Comparison of ENCODE assay signal across 8 cellular contexts in genomic region chr12:44000309-44000952, GRCh38.
DNase-seq lines count a peak whose midpoint lies in the region; ATAC-seq and TF ChIP-seq lines count a peak whose summit lies in the region.

No MANE protein-coding gene starts in this region.

- no peaks in the 10 kb centered on the region for H3K79me1 ChIP-seq in trophoblast cell (ENCODE audit: low read length)

- ATAC-seq in esophagus mucosa, result peak; percentile 84

- H3K27me3 ChIP-seq in SK-N-SH (ENCODE audit: insufficient read depth) (no peaks in the 10 kb centered on the region), trophoblast cell (ENCODE audit: insufficient read depth, low read length) (no peaks in the 10 kb centered on the region), vagina (no peaks in the 10 kb centered on the region)

- H3K4me2 ChIP-seq in SK-N-SH (no peak overlapping the region), trophoblast cell (ENCODE audit: low read length) (no peak overlapping the region)

- H4K20me1 ChIP-seq in SK-N-SH (ENCODE audit: insufficient read depth), result no peaks in the 10 kb centered on the region

- H3K4me1 ChIP-seq in SK-N-SH (ENCODE audit: control insufficient read depth in 1 of 2, insufficient read depth in 2 of 2, low read depth in 1 of 2, low read length in 1 of 2), result no peaks in the 10 kb centered on the region; a peak in 1 of 4 replicates
- H3K4me1 ChIP-seq in trophoblast cell (ENCODE audit: control insufficient read depth in 1 of 2, insufficient read depth in 2 of 2, low read length in 2 of 2), result no peaks in the 10 kb centered on the region
- no peaks in the 10 kb centered on the region for H3K4me1 ChIP-seq in vagina

- H2BK120ac ChIP-seq in trophoblast cell (ENCODE audit: insufficient read depth, low read length, poor library complexity), result no peak overlapping the region

- no peaks in the 10 kb centered on the region for H3F3A ChIP-seq in SK-N-SH (replicated peaks; ENCODE audit: insufficient read depth)

- H3K9ac ChIP-seq in SK-N-SH (no peak overlapping the region), trophoblast cell (ENCODE audit: low read length) (no peak overlapping the region)

- H4K91ac ChIP-seq in trophoblast cell (ENCODE audit: low read depth, low read length), result no peak overlapping the region

- CTCF ChIA-PET in SK-N-SH (lab: Yijun Ruan, JAX), result interaction anchor here (0.6 to 3.0 kb wide), 10 partner anchors 10 to 950 kb away, joined by 3 to 18 read pairs (median 3); no protein-coding TSS in a partner anchor

- H4K8ac ChIP-seq in trophoblast cell (ENCODE audit: low read depth, low read length), result no peak overlapping the region

- H3K4me3 ChIP-seq in HFF-Myc (replicated peaks; ENCODE audit: low read depth, low read length) (no peak overlapping the region), SK-N-SH (ENCODE audit: low read depth in 2 of 2, low read length in 1 of 2) (no peak overlapping the region), trophoblast cell (ENCODE audit: low read depth, low read length) (no peak overlapping the region), vagina (no peak overlapping the region)

- POLR2A ChIA-PET in SK-N-SH (lab: Yijun Ruan, JAX), result no interaction called here

- peak; percentile 61 for TF ChIP-seq CTCF in AG09319 (IDR thresholded peaks at IDR 0.05; ENCODE audit: low read depth, low read length)
- peak; percentile 76 for TF ChIP-seq CTCF in GM12873 (IDR thresholded peaks at IDR 0.05; ENCODE audit: insufficient read depth, low read depth, low read length, missing control alignments)
- TF ChIP-seq CTCF in HFF-Myc (IDR thresholded peaks at IDR 0.05; ENCODE audit: low read depth, low read length, missing control alignments), result peak; percentile 84
- TF ChIP-seq CTCF in SK-N-SH (IDR thresholded peaks at IDR 0.05), result peak; percentile 59
- no peak for TF ChIP-seq CTCF in vagina (IDR thresholded peaks at IDR 0.05)

- no peak overlapping the region for H2AFZ ChIP-seq in SK-N-SH (ENCODE audit: low read depth)
- H2AFZ ChIP-seq in trophoblast cell (ENCODE audit: insufficient read depth, low read length, poor library complexity), result no peak overlapping the region

- H3K4ac ChIP-seq in trophoblast cell (ENCODE audit: low read depth, low read length), result no peak overlapping the region

- WGBS in SK-N-SH (ENCODE audit: low lambda C conversion rate), result 83% methylated on average over 5 of the region's 5 CpGs
- WGBS in trophoblast cell (ENCODE audit: extremely low coverage, insufficient coverage, insufficient read length), result no CpG with 5 or more reads among the region's 5 CpGs

- no peak for TF ChIP-seq EP300 in SK-N-SH (IDR thresholded peaks at IDR 0.05; ENCODE audit: borderline replicate concordance in 1 of 2, low read depth in 1 of 2, low read length in 1 of 2)

- H2BK5ac ChIP-seq in trophoblast cell (ENCODE audit: low read depth, low read length, poor library complexity), result no peak overlapping the region

- DNase-seq in AG09319 (ENCODE audit: extremely low read depth, low read depth) (peak; percentile 5), HFF-Myc (ENCODE audit: extremely low read depth, low read depth) (peak; percentile 46), LHCN-M2 (ENCODE audit: low read depth) (peak; percentile 65), SK-N-SH (peak; percentile 11), trophoblast cell (peak; percentile 24 to 70), vagina (ENCODE audit: extremely low spot score in 2 of 2) (no peak)

- no peaks in the 10 kb centered on the region for H3K9me2 ChIP-seq in SK-N-SH

- peak; percentile 42 for TF ChIP-seq RAD21 in SK-N-SH (IDR thresholded peaks at IDR 0.05; ENCODE audit: low read length)

- H3K18ac ChIP-seq in trophoblast cell (ENCODE audit: low read length), result no peak overlapping the region

- H3K14ac ChIP-seq in trophoblast cell (ENCODE audit: low read length), result no peak overlapping the region

- H3K23ac ChIP-seq in trophoblast cell (ENCODE audit: low read length), result no peak overlapping the region

- H3K9me3 ChIP-seq in SK-N-SH (no peaks in the 10 kb centered on the region), trophoblast cell (ENCODE audit: insufficient read depth, low read depth, low read length) (no peaks in the 10 kb centered on the region), vagina (no peaks in the 10 kb centered on the region)

- H3K27ac ChIP-seq in SK-N-SH (ENCODE audit: low read depth in 2 of 2, low read length in 1 of 2) (no peak overlapping the region), trophoblast cell (ENCODE audit: low read depth, low read length) (no peak overlapping the region), vagina (no peak overlapping the region)

- no peak overlapping the region for H2BK12ac ChIP-seq in trophoblast cell (ENCODE audit: low read length)

- no peak overlapping the region for H2AK5ac ChIP-seq in trophoblast cell (ENCODE audit: low read length)

- H3K36me3 ChIP-seq in SK-N-SH (replicated peaks in 1 of 2; ENCODE audit: control insufficient read depth in 1 of 2, insufficient read depth in 2 of 2, low read length in 1 of 2) (no peaks in the 10 kb centered on the region), trophoblast cell (ENCODE audit: control insufficient read depth in 1 of 2, insufficient read depth in 2 of 2, low read length in 2 of 2) (no peaks in the 10 kb centered on the region), vagina (no peaks in the 10 kb centered on the region)

- TF ChIP-seq POLR2A in vagina (IDR thresholded peaks at IDR 0.05), result no peak

- no peaks in the 10 kb centered on the region for H3K79me2 ChIP-seq in SK-N-SH (ENCODE audit: insufficient read depth)
- no peaks in the 10 kb centered on the region for H3K79me2 ChIP-seq in trophoblast cell (ENCODE audit: control insufficient read depth, insufficient read depth, low read length, poor library complexity)

- intact Hi-C loops in vagina (cut with DNase I), result no loop called here

- no peak overlapping the region for H4K12ac ChIP-seq in trophoblast cell (ENCODE audit: low read depth, low read length)

TF ChIP-seq in SK-N-SH, 30 proteins besides CTCF, POLR2A, EP300 and RAD21:
- no peak for TF ChIP-seq RXRA (IDR thresholded peaks at IDR 0.05; ENCODE audit: borderline replicate concordance, low read depth)
- no peak for TF ChIP-seq EZH2phosphoT487 (IDR thresholded peaks at IDR 0.05; ENCODE audit: borderline replicate concordance, low read depth)
- TF ChIP-seq ELF1 (IDR thresholded peaks at IDR 0.05), result no peak
- peak; percentile 19; the same call in 1 of the 2 replicates for TF ChIP-seq SMC3 (IDR thresholded peaks at IDR 0.05; ENCODE audit: low read depth, low read length)
- no peak for TF ChIP-seq FOXM1 (IDR thresholded peaks at IDR 0.05; ENCODE audit: low read depth)

Comparison
In these comparisons a context has a peak if more than half of its experiments do, and no peak if none do; other contexts are left out.
1. DNase-seq: peak in AG09319 (single experiment), HFF-Myc (single experiment), LHCN-M2 (single experiment), SK-N-SH (single experiment) and trophoblast cell (2 of 2); none in vagina (0 of 2).
2. CTCF ChIP-seq: peak in AG09319 (single experiment), GM12873 (single experiment), HFF-Myc (single experiment) and SK-N-SH (single experiment); none in vagina (0 of 3).